ENCODE assay signal across 28 cellular contexts in genomic region chr4:73439991-73440390, GRCh38. TPM values are rescaled to one million over a fixed set of nuclear protein-coding genes. Genes with fewer than 3 reads are reported as not detected.
"Had no signal": no experiment of that assay in that cellular context is flagged by ENCODE, and none has a peak within 500 bp of the region (broad histone marks: within the 10 kb centered on the region; RNA-seq: fewer than 3 reads in every experiment).

No MANE protein-coding gene starts in this region.

- H3K79me2 ChIP-seq: parathyroid adenoma had no signal

- H3K4me2 ChIP-seq: neural progenitor cell had no signal

- H3K36me3 ChIP-seq: neural progenitor cell, ovary, stomach, tibial artery, transverse colon, upper lobe of right lung, uterus had no signal

- H3K4me3 ChIP-seq: neural progenitor cell, ovary, psoas muscle, skin epidermis, stomach, tibial artery, transverse colon, upper lobe of right lung, uterus had no signal

- H2AFZ ChIP-seq: neural progenitor cell, parathyroid adenoma had no signal

- H3K9me3 ChIP-seq: ovary, psoas muscle, stomach, tibial artery, transverse colon, upper lobe of right lung, uterus had no signal

- H3K9ac ChIP-seq: neural progenitor cell, parathyroid adenoma had no signal

- DNase-seq: naive thymus-derived CD4-positive, alpha-beta T cell; natural killer cell; occipital lobe; ovary; posterior cingulate gyrus; psoas muscle; right cardiac atrium; stimulated activated CD4-positive, alpha-beta T cell treated with anti-CD3 and anti-CD28 coated beads, Interleukin-15, amount 100 ng/mL, for 24 hours; stimulated activated CD4-positive, alpha-beta T cell treated with anti-CD3 and anti-CD28 coated beads, Interleukin-2, amount 100 ng/mL, for 24 hours; stimulated activated CD4-positive, alpha-beta T cell treated with anti-CD3 and anti-CD28 coated beads, Interleukin-2, amount 100 ng/mL, for 48 hours; stimulated activated CD4-positive, alpha-beta T cell treated with anti-CD3 and anti-CD28 coated beads, Interleukin-4, amount 100 ng/mL, for 24 hours; stimulated activated naive B cell treated with anti-CD40 and anti-IgM and Interleukin-4, amounts not matched to agents 10 μg/mL and 1 μg/mL and 100 μg/mL, for 72 hours; stimulated activated naive CD4-positive, alpha-beta T cell treated with Interleukin-2 at 50 U/mL for 16 hours; stomach; tibial artery; transverse colon; upper lobe of right lung; uterus had no signal

- H3K27me3 ChIP-seq: neural progenitor cell, ovary, stomach, tibial artery, transverse colon, upper lobe of right lung, uterus had no signal

- H3K27ac ChIP-seq: neural progenitor cell, ovary, parathyroid adenoma, psoas muscle, skin epidermis, stomach, tibial artery, transverse colon, upper lobe of right lung, uterus had no signal

- H3K4me1 ChIP-seq: neural progenitor cell, parathyroid adenoma, psoas muscle, stomach, tibial artery, transverse colon, upper lobe of right lung, uterus had no signal

RNA-seq across cellular contexts. Expression of gene AFP, which starts 4.0 kb away (rescaled TPM):
- total RNA-seq: naive thymus-derived CD4-positive, alpha-beta T cell; natural killer cell; osteoblast; psoas muscle; right cardiac atrium; sciatic nerve; subcutaneous adipose tissue; temporal lobe; transverse colon; upper lobe of right lung; urinary bladder; uterus had no signal
- polyA plus RNA-seq: naive thymus-derived CD4-positive, alpha-beta T cell; neural cell; psoas muscle; right cardiac atrium; stomach; urinary bladder had no signal

RNA-seq across cellular contexts. Expression of gene ALB, which starts 35.9 kb away (rescaled TPM):
- total RNA-seq: natural killer cell, osteoblast, renal cortical epithelial cell had no signal
- polyA plus RNA-seq: naive thymus-derived CD4-positive, alpha-beta T cell; psoas muscle had no signal

RNA-seq across cellular contexts. Expression of gene AFM, which starts 41.6 kb away (rescaled TPM):
- total RNA-seq: naive thymus-derived CD4-positive, alpha-beta T cell; natural killer cell; occipital lobe; osteoblast; psoas muscle; renal cortical epithelial cell; right cardiac atrium; sciatic nerve; subcutaneous adipose tissue; temporal lobe; transverse colon; upper lobe of right lung; urinary bladder had no signal
- polyA plus RNA-seq: naive thymus-derived CD4-positive, alpha-beta T cell; neural cell; ovary; psoas muscle; right cardiac atrium had no signal
